In the genomic region with DNA sequence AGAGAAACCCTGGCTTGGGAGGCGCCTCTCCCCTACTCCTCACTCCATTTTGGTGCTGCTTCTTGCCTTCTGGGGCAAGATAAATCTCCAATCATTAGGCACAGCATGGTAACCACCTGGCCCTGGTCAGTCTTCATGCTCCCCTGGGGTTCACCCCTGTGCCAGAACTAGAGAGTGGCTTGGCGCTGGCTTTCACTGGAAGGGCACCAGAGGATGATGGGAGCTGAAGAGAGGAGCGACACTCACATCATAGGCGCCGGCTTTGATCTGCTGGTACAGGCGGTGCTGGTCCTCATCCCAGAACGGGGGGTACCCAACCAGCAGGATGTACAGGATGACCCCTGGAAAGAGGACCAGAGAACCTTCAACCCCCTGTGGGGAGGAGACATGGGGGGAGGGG, we compare ENCODE assay signal across 21 cellular contexts. TPM values are rescaled to one million over a fixed set of nuclear protein-coding genes. Genes with fewer than 3 reads are reported as not detected.
DNase-seq lines count a peak whose midpoint lies in the region; ATAC-seq and TF ChIP-seq lines count a peak whose summit lies in the region.
"Had no signal": no experiment of that assay in that cellular context is flagged by ENCODE, and none has a peak within 500 bp of the region (broad histone marks: within the 10 kb centered on the region; RNA-seq: fewer than 3 reads in every experiment).

No MANE protein-coding gene starts in this region.

- H3K9me3 ChIP-seq in RWPE2 (ENCODE audit: severe bottlenecking) = no peaks in the 10 kb centered on the region
- no peaks in the 10 kb centered on the region for H3K9me3 ChIP-seq in testis
- H3K9me3 ChIP-seq: BE2C, BLaER1 had no signal

- DNase-seq in RWPE2 (ENCODE audit: low spot score) = peak; percentile 58
- DNase-seq in chondrocyte (ENCODE audit: low spot score) = peak; percentile 61
- no peak for DNase-seq in stimulated activated naive B cell treated with anti-CD40 and anti-IgM and Interleukin-4, amounts not matched to agents 10 μg/mL and 1 μg/mL and 100 μg/mL, for 72 hours
- no peak for DNase-seq in testis
- DNase-seq in DMS79 treated with DMSO at 0.1 percent for 48 hours (lab: John Stamatoyannopoulos, UW) = no peak
- DNase-seq: 8988T; ACHN; BE2C; C1 segment of cervical spinal cord; CD4-positive, alpha-beta memory T cell; CD4-positive, CD25-positive, alpha-beta regulatory T cell; CD8-positive, alpha-beta memory T cell; COR-L47; DMS 273 treated with DMSO at 0.1 percent for 48 hours; DMS153; DMS53; DMS79; GF-D8 had no signal

- H3K36me3 ChIP-seq in RWPE2 (ENCODE audit: low read depth) (no peaks in the 10 kb centered on the region), testis (ENCODE audit: low read depth, missing control alignments) (no peaks in the 10 kb centered on the region)
- H3K36me3 ChIP-seq: BE2C, BLaER1 had no signal

- TF ChIP-seq CTCF in RWPE2 (IDR thresholded peaks at IDR 0.05; ENCODE audit: poor library complexity, severe bottlenecking) (no peak), chondrocyte (IDR thresholded peaks at IDR 0.05) (no peak), testis (IDR thresholded peaks at IDR 0.05) (no peak)

- H3K27ac ChIP-seq in RWPE2 (ENCODE audit: poor library complexity, severe bottlenecking) (no peak overlapping the region), testis (no peak overlapping the region)
- H3K27ac ChIP-seq: BLaER1 had no signal

- H3K27me3 ChIP-seq in RWPE2 (ENCODE audit: insufficient read depth, poor library complexity, severe bottlenecking) (no peaks in the 10 kb centered on the region), testis (no peaks in the 10 kb centered on the region)
- H3K27me3 ChIP-seq: BE2C, BLaER1 had no signal

- no peak overlapping the region for H3K27ac Mint-ChIP-seq in chondrocyte (ENCODE audit: unreplicated experiment)
- peak overlapping the region; percentile 22 for H3K27ac Mint-ChIP-seq in stimulated activated naive B cell treated with anti-CD40 and anti-IgM and Interleukin-4, amounts not matched to agents 10 μg/mL and 1 μg/mL and 100 μg/mL, for 72 hours
- H3K27ac Mint-ChIP-seq: CD14-positive monocyte; CD4-positive, alpha-beta memory T cell; CD4-positive, CD25-positive, alpha-beta regulatory T cell had no signal

- no peak for TF ChIP-seq POLR2A in testis (IDR thresholded peaks at IDR 0.05)

- no peaks in the 10 kb centered on the region for H3K9me3 Mint-ChIP-seq in chondrocyte (ENCODE audit: low read depth)
- H3K9me3 Mint-ChIP-seq in stimulated activated naive B cell treated with anti-CD40 and anti-IgM and Interleukin-4, amounts not matched to agents 10 μg/mL and 1 μg/mL and 100 μg/mL, for 72 hours = no peaks in the 10 kb centered on the region
- H3K9me3 Mint-ChIP-seq: CD4-positive, alpha-beta memory T cell; CD8-positive, alpha-beta memory T cell had no signal

- no peaks in the 10 kb centered on the region for H3K27me3 Mint-ChIP-seq in chondrocyte (ENCODE audit: low read depth)
- peaks cover 6 to 13% of the 10 kb centered on the region in 2 donors for H3K27me3 Mint-ChIP-seq in stimulated activated naive B cell treated with anti-CD40 and anti-IgM and Interleukin-4, amounts not matched to agents 10 μg/mL and 1 μg/mL and 100 μg/mL, for 72 hours
- H3K27me3 Mint-ChIP-seq: CD4-positive, CD25-positive, alpha-beta regulatory T cell had no signal

- H3K4me3 Mint-ChIP-seq in chondrocyte (ENCODE audit: unreplicated experiment) = no peak overlapping the region
- no peak overlapping the region for H3K4me3 Mint-ChIP-seq in stimulated activated naive B cell treated with anti-CD40 and anti-IgM and Interleukin-4, amounts not matched to agents 10 μg/mL and 1 μg/mL and 100 μg/mL, for 72 hours
- H3K4me3 Mint-ChIP-seq: CD14-positive monocyte; CD4-positive, alpha-beta memory T cell; CD4-positive, CD25-positive, alpha-beta regulatory T cell; CD8-positive, alpha-beta memory T cell had no signal

- H3K4me3 ChIP-seq in RWPE2 (ENCODE audit: severe bottlenecking) (no peak overlapping the region), testis (no peak overlapping the region)
- H3K4me3 ChIP-seq: BLaER1 had no signal

- H3K4me1 Mint-ChIP-seq in chondrocyte (ENCODE audit: low read depth) = no peaks in the 10 kb centered on the region
- H3K4me1 Mint-ChIP-seq in stimulated activated naive B cell treated with anti-CD40 and anti-IgM and Interleukin-4, amounts not matched to agents 10 μg/mL and 1 μg/mL and 100 μg/mL, for 72 hours = no peaks in the 10 kb centered on the region
- H3K4me1 Mint-ChIP-seq: CD14-positive monocyte; CD4-positive, alpha-beta memory T cell; CD4-positive, CD25-positive, alpha-beta regulatory T cell; CD8-positive, alpha-beta memory T cell had no signal

- no peaks in the 10 kb centered on the region for H3K36me3 Mint-ChIP-seq in chondrocyte (ENCODE audit: low read depth)
- H3K36me3 Mint-ChIP-seq in stimulated activated naive B cell treated with anti-CD40 and anti-IgM and Interleukin-4, amounts not matched to agents 10 μg/mL and 1 μg/mL and 100 μg/mL, for 72 hours = no peaks in the 10 kb centered on the region
- H3K36me3 Mint-ChIP-seq: CD14-positive monocyte; CD4-positive, alpha-beta memory T cell; CD4-positive, CD25-positive, alpha-beta regulatory T cell; CD8-positive, alpha-beta memory T cell had no signal

- H3K4me1 ChIP-seq in RWPE2 (ENCODE audit: insufficient read depth, poor library complexity, severe bottlenecking) (no peaks in the 10 kb centered on the region), testis (no peaks in the 10 kb centered on the region)

- 91 to 93% methylated on average over 7 of the region's 7 CpGs for WGBS in testis, 2 donors

- intact Hi-C loops in testis (cut with DNase I; ENCODE audit: low total_unique reads) = no loop called here

- no peak for ATAC-seq in RWPE2 (ENCODE audit: low read depth)
- ATAC-seq in stimulated activated naive B cell treated with anti-CD40 and anti-IgM and Interleukin-4, amounts not matched to agents 10 μg/mL and 1 μg/mL and 100 μg/mL, for 72 hours (replicated peaks) = no peak

RNA-seq across cellular contexts. Expression of gene CAMK2A, which starts 38.1 kb away (rescaled TPM):
- 0.24 TPM in 1 of 3 replicates, not detected in the others for total RNA-seq in chondrocyte
- under 1 TPM; 0.24 to 0.25 TPM for total RNA-seq in testis
- 0.70 TPM for polyA plus RNA-seq in testis (ENCODE audit: insufficient read depth, low read depth, low replicate concordance)
- total RNA-seq: A673; CD4-positive, alpha-beta memory T cell; CD4-positive, CD25-positive, alpha-beta regulatory T cell; CD8-positive, alpha-beta memory T cell had no signal
- polyA plus RNA-seq: CD14-positive monocyte; CD4-positive, alpha-beta memory T cell; CD4-positive, CD25-positive, alpha-beta regulatory T cell; CD8-positive, alpha-beta memory T cell had no signal

RNA-seq across cellular contexts. Expression of gene ARSI, which starts 51.2 kb away (rescaled TPM):
- total RNA-seq in chondrocyte (1.9 to 2.4 TPM (median 2.4 TPM) in 3 replicates), testis (under 1 TPM; 0.79 to 0.93 TPM)
- 0.92 TPM for polyA plus RNA-seq in testis (ENCODE audit: insufficient read depth, low read depth, low replicate concordance)
- total RNA-seq: CD4-positive, alpha-beta memory T cell; CD4-positive, CD25-positive, alpha-beta regulatory T cell; CD8-positive, alpha-beta memory T cell had no signal
- polyA plus RNA-seq: CD14-positive monocyte; CD4-positive, alpha-beta memory T cell; CD4-positive, CD25-positive, alpha-beta regulatory T cell; CD8-positive, alpha-beta memory T cell had no signal

Comparison
In these comparisons a context has a peak if more than half of its experiments do, and no peak if none do; other contexts are left out.
1. DNase-seq: peak in RWPE2 (single experiment) and chondrocyte (single experiment); none in stimulated activated naive B cell treated with anti-CD40 and anti-IgM and Interleukin-4, amounts not matched to agents 10 μg/mL and 1 μg/mL and 100 μg/mL, for 72 hours (single experiment), testis (single experiment) and DMS79 treated with DMSO at 0.1 percent for 48 hours (single experiment).